ENCODE assay signal across 8 cellular contexts in genomic region chr9:124256517-124257069, GRCh38. TPM values are rescaled to one million over a fixed set of nuclear protein-coding genes. Genes with fewer than 3 reads are reported as not detected.
DNase-seq lines count a peak whose midpoint lies in the region; ATAC-seq and TF ChIP-seq lines count a peak whose summit lies in the region.

No MANE protein-coding gene starts in this region.

- no peak overlapping the region for H3K23ac ChIP-seq in mesendoderm (ENCODE audit: low read length)

- H3K4me1 ChIP-seq in naive thymus-derived CD4-positive, alpha-beta T cell (ENCODE audit: control insufficient read depth in 2 of 2, insufficient read depth in 2 of 2, low read length in 2 of 2) = peaks cover 4 to 12% of the 10 kb centered on the region in 2 donors
- peaks cover 7% of the 10 kb centered on the region for H3K4me1 ChIP-seq in mesendoderm (ENCODE audit: control insufficient read depth, low read depth, low read length)
- H3K4me1 ChIP-seq in MM.1S (ENCODE audit: low read length) = peaks cover 6% of the 10 kb centered on the region

- CTCF ChIA-PET in Calu3 (lab: Charles Lee) = no interaction called here
- CTCF ChIA-PET in naive thymus-derived CD4-positive, alpha-beta T cell (lab: Charles Lee) = no interaction called here

- no peak overlapping the region for H3K4me3 ChIP-seq in naive thymus-derived CD4-positive, alpha-beta T cell (ENCODE audit: low read length)
- no peak overlapping the region for H3K4me3 ChIP-seq in mesendoderm (ENCODE audit: low read length)
- no peak overlapping the region for H3K4me3 ChIP-seq in MM.1S (ENCODE audit: low read length)

- H3K79me2 ChIP-seq in mesendoderm (ENCODE audit: control insufficient read depth, insufficient read depth, low read length) (peaks cover 12% of the 10 kb centered on the region), MM.1S (ENCODE audit: low read length) (peaks cover 32% of the 10 kb centered on the region)

- no peak overlapping the region for H3K4ac ChIP-seq in mesendoderm (ENCODE audit: low read depth, low read length)

- H3K4me3 Mint-ChIP-seq in Calu3 (ENCODE audit: low read depth, unreplicated experiment) = peak overlapping the region; percentile 92
- peak overlapping the region in 9 of 10 donors; percentile 69 to 91 (median 82) for H3K4me3 Mint-ChIP-seq in naive thymus-derived CD4-positive, alpha-beta T cell

- no CpG with 5 or more reads among the region's 11 CpGs for WGBS in mesendoderm (ENCODE audit: extremely low coverage, insufficient coverage, low lambda C conversion rate)

- H3K56ac ChIP-seq in mesendoderm (ENCODE audit: low read length) = no peak overlapping the region

- H4K20me1 ChIP-seq in MM.1S (ENCODE audit: insufficient read depth, low read length) = no peaks in the 10 kb centered on the region

- no peaks in the 10 kb centered on the region for H3K27me3 Mint-ChIP-seq in Calu3 (ENCODE audit: unreplicated experiment)
- peaks cover 15 to 43% (median 38%) of the 10 kb centered on the region in 5 donors for H3K27me3 Mint-ChIP-seq in naive thymus-derived CD4-positive, alpha-beta T cell

- no peaks in the 10 kb centered on the region for H3K9me3 Mint-ChIP-seq in Calu3 (ENCODE audit: low read depth, unreplicated experiment)
- peaks cover 0 to 3% (median 0%) of the 10 kb centered on the region in 11 donors for H3K9me3 Mint-ChIP-seq in naive thymus-derived CD4-positive, alpha-beta T cell

- H3K27me3 ChIP-seq in naive thymus-derived CD4-positive, alpha-beta T cell (ENCODE audit: control insufficient read depth in 2 of 2, insufficient read depth in 2 of 2, low read length in 2 of 2) = no peaks in the 10 kb centered on the region
- H3K27me3 ChIP-seq in mesendoderm (ENCODE audit: insufficient read depth, low read length, poor library complexity) (no peaks in the 10 kb centered on the region), MM.1S (replicated peaks; ENCODE audit: insufficient read depth, low read length) (0 out of 2 replicates have a peak, but pooled peaks cover 5% of the 10 kb centered on the region)

- H3K27ac ChIP-seq in naive thymus-derived CD4-positive, alpha-beta T cell (ENCODE audit: low read depth, low read length) = no peak overlapping the region
- H3K27ac ChIP-seq in mesendoderm (ENCODE audit: low read depth, low read length) (no peak overlapping the region), MM.1S (ENCODE audit: low read length) (no peak overlapping the region)

- H3F3A ChIP-seq in MM.1S (ENCODE audit: insufficient read depth, low read length) = peaks cover 7% of the 10 kb centered on the region

- H3K4me2 ChIP-seq in mesendoderm (ENCODE audit: low read length) (no peak overlapping the region), MM.1S (ENCODE audit: low read depth, low read length) (no peak overlapping the region)

- no TSS peak for BruUV-seq in Calu3 (replicated peaks; lab: Mats Ljungman, UMichigan)

- no peak overlapping the region for H2AFZ ChIP-seq in MM.1S (ENCODE audit: low read length)

- H3K27ac Mint-ChIP-seq in Calu3 (ENCODE audit: unreplicated experiment) = peak overlapping the region; percentile 69
- H3K27ac Mint-ChIP-seq in naive thymus-derived CD4-positive, alpha-beta T cell = peak overlapping the region in 1 of 9 donors; percentile 18

- peaks cover 26% of the 10 kb centered on the region for H3K4me1 Mint-ChIP-seq in Calu3 (ENCODE audit: low read depth, unreplicated experiment)
- peaks cover 9 to 47% (median 16%) of the 10 kb centered on the region in 7 donors for H3K4me1 Mint-ChIP-seq in naive thymus-derived CD4-positive, alpha-beta T cell

- H3K36me3 Mint-ChIP-seq in Calu3 (ENCODE audit: insufficient read depth, unreplicated experiment) = peaks cover 30% of the 10 kb centered on the region
- peaks cover 0 to 7% (median 0%) of the 10 kb centered on the region in 5 donors for H3K36me3 Mint-ChIP-seq in naive thymus-derived CD4-positive, alpha-beta T cell

- H4K5ac ChIP-seq in mesendoderm (ENCODE audit: low read length) = no peak overlapping the region

- intact Hi-C loops in Calu3 (cut with micrococcal nuclease; ENCODE audit: unreplicated experiment) = loop anchor here (5.0 kb wide), 1 partner anchor 114 kb away; no protein-coding TSS in a partner anchor
- intact Hi-C loops in naive thymus-derived CD4-positive, alpha-beta T cell (cut with micrococcal nuclease) = loop anchor here in 1 of 2 donors (5.0 kb wide), 1 partner anchor 54 kb away; no protein-coding TSS in a partner anchor

- POLR2A ChIA-PET in naive thymus-derived CD4-positive, alpha-beta T cell (lab: Charles Lee) = no interaction called here

- no peak overlapping the region for H2AK5ac ChIP-seq in mesendoderm (ENCODE audit: low read length)

- H3K9me3 ChIP-seq in naive thymus-derived CD4-positive, alpha-beta T cell (ENCODE audit: control insufficient read depth in 2 of 3, low read length in 3 of 3) = no peaks in the 10 kb centered on the region
- H3K9me3 ChIP-seq in MM.1S (replicated peaks; ENCODE audit: insufficient read depth, low read length) = no peaks in the 10 kb centered on the region

- no peak overlapping the region for H2BK120ac ChIP-seq in mesendoderm (ENCODE audit: low read depth, low read length)

- DNase-seq in Calu3 (no peak), NAMALWA (ENCODE audit: low spot score) (peak; percentile 36), astrocyte of the hippocampus (ENCODE audit: low read depth, low spot score) (peak; percentile 93), mesendoderm (no peak), MM.1S (no peak)
- no peak for DNase-seq in naive thymus-derived CD4-positive, alpha-beta T cell
- DNase-seq in stimulated activated CD8-positive, alpha-beta memory T cell treated with anti-CD3 and anti-CD28 coated beads, Interleukin-4, amount 100 ng/mL, for 48 hours = no peak

- H2BK15ac ChIP-seq in mesendoderm (replicated peaks; ENCODE audit: low read depth) = no peak overlapping the region

- no peak overlapping the region for H2BK5ac ChIP-seq in mesendoderm (ENCODE audit: low read length)

- H3K9me2 ChIP-seq in MM.1S (replicated peaks; ENCODE audit: insufficient read depth, low read length) = no peaks in the 10 kb centered on the region

- TF ChIP-seq CTCF in Calu3 (IDR thresholded peaks at IDR 0.05; ENCODE audit: unreplicated experiment) (no peak), MM.1S (IDR thresholded peaks at IDR 0.05; ENCODE audit: low read length) (no peak)

- H3K79me1 ChIP-seq in mesendoderm (ENCODE audit: low read length) = peaks cover 7% of the 10 kb centered on the region

- no peak overlapping the region for H3K9ac ChIP-seq in mesendoderm (ENCODE audit: low read length)
- H3K9ac ChIP-seq in MM.1S (ENCODE audit: low read length) = no peak overlapping the region

- no peak overlapping the region for H3K18ac ChIP-seq in mesendoderm (ENCODE audit: low read length)

- H3K36me3 ChIP-seq in naive thymus-derived CD4-positive, alpha-beta T cell (ENCODE audit: control insufficient read depth in 2 of 3, insufficient read depth in 3 of 3, low read length in 3 of 3) = no peaks in the 10 kb centered on the region
- no peaks in the 10 kb centered on the region for H3K36me3 ChIP-seq in mesendoderm (ENCODE audit: control insufficient read depth, insufficient read depth, low read length)
- H3K36me3 ChIP-seq in MM.1S (replicated peaks; ENCODE audit: insufficient read depth, low read length) = no peaks in the 10 kb centered on the region

- no peak overlapping the region for H4K8ac ChIP-seq in mesendoderm (ENCODE audit: low read depth, low read length)

- ATAC-seq in naive thymus-derived CD4-positive, alpha-beta T cell = no peak
- ATAC-seq in GM18870 (IDR thresholded peaks at IDR 0.05; ENCODE audit: unreplicated experiment) = no peak

RNA-seq across cellular contexts. Expression of gene NEK6, which starts 1.2 kb away (rescaled TPM):
- 42.2 and 43.0 TPM in 2 replicates for total RNA-seq in Calu3 (2022)
- 10 to 100 TPM in 1 of 5 experiments, 1 to 10 TPM in 4; 1.9 to 32.8 (median 2.8) TPM for total RNA-seq in naive thymus-derived CD4-positive, alpha-beta T cell
- polyA plus RNA-seq in naive thymus-derived CD4-positive, alpha-beta T cell = under 1 TPM; 0.43 to 0.54 TPM
- polyA plus RNA-seq in mesendoderm (2013, experiment 1 of 2) = 12.8 TPM
- 13.7 TPM for polyA plus RNA-seq in mesendoderm (2013, experiment 2 of 2)

Comparison
In these comparisons a context has a peak if more than half of its experiments do, and no peak if none do; other contexts are left out.
1. DNase-seq: peak in NAMALWA (single experiment) and astrocyte of the hippocampus (single experiment); none in Calu3 (single experiment), naive thymus-derived CD4-positive, alpha-beta T cell (0 of 9), stimulated activated CD8-positive, alpha-beta memory T cell treated with anti-CD3 and anti-CD28 coated beads, Interleukin-4, amount 100 ng/mL, for 48 hours (single experiment), mesendoderm (single experiment) and MM.1S (single experiment).